Comparison of ENCODE assay signal across 1 cellular context in genomic region chr7:102395958-102396709, GRCh38.
TF ChIP-seq lines count a peak whose summit lies in the region.

A gene with protein sequence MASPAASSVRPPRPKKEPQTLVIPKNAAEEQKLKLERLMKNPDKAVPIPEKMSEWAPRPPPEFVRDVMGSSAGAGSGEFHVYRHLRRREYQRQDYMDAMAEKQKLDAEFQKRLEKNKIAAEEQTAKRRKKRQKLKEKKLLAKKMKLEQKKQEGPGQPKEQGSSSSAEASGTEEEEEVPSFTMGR (plus strand): TSS chr7:102396363. CDS start chr7:102396412, 49 bp downstream.

TF ChIP-seq in H1, 55 proteins besides CTCF, POLR2A, EP300 and RAD21:
- TF ChIP-seq CEBPB (IDR thresholded peaks at IDR 0.05; ENCODE audit: low read depth, low read length) (peak; percentile 70; the same call in 1 of the 2 replicates), FOSL1 (IDR thresholded peaks at IDR 0.05; ENCODE audit: insufficient read depth, low read depth, low read length) (no peak), SP1 (IDR thresholded peaks at IDR 0.05; ENCODE audit: low read depth, low read length) (0 out of 2 replicates have a peak, but pooled peaks have one; percentile 5), RBBP5 (IDR thresholded peaks at IDR 0.05; ENCODE audit: borderline replicate concordance, low read depth, low read length) (peak; percentile 80), ASH2L (IDR thresholded peaks at IDR 0.05; ENCODE audit: low read length) (peak; percentile 91), SP2 (IDR thresholded peaks at IDR 0.05; ENCODE audit: low read length) (no peak), SRF (IDR thresholded peaks at IDR 0.05; ENCODE audit: low read depth, low read length) (peak; percentile 82), GABPA (IDR thresholded peaks at IDR 0.05; ENCODE audit: borderline replicate concordance, insufficient read depth, low read length) (no peak), ATF3 (IDR thresholded peaks at IDR 0.05; ENCODE audit: insufficient read depth, low read depth, low read length) (peak; percentile 93), ZNF274 (IDR thresholded peaks at IDR 0.05; ENCODE audit: borderline replicate concordance, extremely low read depth, low read length) (no peak), RNF2 (IDR thresholded peaks at IDR 0.05; ENCODE audit: borderline replicate concordance, low read depth, low read length, missing control alignments, poor library complexity, severe bottlenecking) (no peak), KDM1A (IDR thresholded peaks at IDR 0.05; ENCODE audit: borderline replicate concordance, low read length) (no peak), CHD7 (IDR thresholded peaks at IDR 0.05; ENCODE audit: insufficient replicate concordance, low read length) (no peak), GTF2F1 (IDR thresholded peaks at IDR 0.05; ENCODE audit: borderline replicate concordance, low read depth, low read length) (no peak), EZH2 (IDR thresholded peaks at IDR 0.05; ENCODE audit: low read depth, low read length, severe bottlenecking) (no peak), TBP (IDR thresholded peaks at IDR 0.05; ENCODE audit: low read depth, low read length) (peak; percentile 87), JUND (IDR thresholded peaks at IDR 0.05; ENCODE audit: low read length) (peak; percentile 38; the same call in 1 of the 2 replicates), SIN3A (conservative IDR thresholded peaks at IDR 0.05 in 1 of 2, IDR thresholded peaks at IDR 0.05 in 1 of 2; ENCODE audit: low read depth in 1 of 2, low read length in 2 of 2) (peak in 1 of 2 experiments; percentile 92; a peak in 2 of 4 replicates), POLR2AphosphoS5 (IDR thresholded peaks at IDR 0.05; ENCODE audit: low read depth, low read length) (peak; percentile 88), TAF1 (IDR thresholded peaks at IDR 0.05; ENCODE audit: low read depth, low read length) (peak; percentile 93), CBX5 (IDR thresholded peaks at IDR 0.05; ENCODE audit: low read depth, low read length) (no peak), NRF1 (IDR thresholded peaks at IDR 0.05; ENCODE audit: low read depth, low read length) (no peak), PHF8 (conservative IDR thresholded peaks at IDR 0.05; ENCODE audit: low read depth, low read length) (peak; percentile 86), BCL11A (IDR thresholded peaks at IDR 0.05; ENCODE audit: low read depth in 2 of 2, low read length in 2 of 2) (no peak), BACH1 (IDR thresholded peaks at IDR 0.05; ENCODE audit: low read length) (0 out of 2 replicates have a peak, but pooled peaks have one; percentile 24), EGR1 (IDR thresholded peaks at IDR 0.05; ENCODE audit: borderline replicate concordance, low read depth, low read length) (no peak), KDM4A (IDR thresholded peaks at IDR 0.05; ENCODE audit: low read depth, low read length, severe bottlenecking) (peak; percentile 100), CREB1 (IDR thresholded peaks at IDR 0.05) (peak; percentile 98), TAF7 (optimal IDR thresholded peaks at IDR 0.05; ENCODE audit: borderline replicate concordance, low read depth, low read length) (peak; percentile 38), CTBP2 (IDR thresholded peaks at IDR 0.05; ENCODE audit: borderline replicate concordance, insufficient read depth, insufficient read length, low read length) (no peak), KDM5A (IDR thresholded peaks at IDR 0.05; ENCODE audit: low read length) (peak; percentile 89)
- TF ChIP-seq, protein P1, sequence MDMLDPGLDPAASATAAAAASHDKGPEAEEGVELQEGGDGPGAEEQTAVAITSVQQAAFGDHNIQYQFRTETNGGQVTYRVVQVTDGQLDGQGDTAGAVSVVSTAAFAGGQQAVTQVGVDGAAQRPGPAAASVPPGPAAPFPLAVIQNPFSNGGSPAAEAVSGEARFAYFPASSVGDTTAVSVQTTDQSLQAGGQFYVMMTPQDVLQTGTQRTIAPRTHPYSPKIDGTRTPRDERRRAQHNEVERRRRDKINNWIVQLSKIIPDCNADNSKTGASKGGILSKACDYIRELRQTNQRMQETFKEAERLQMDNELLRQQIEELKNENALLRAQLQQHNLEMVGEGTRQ (IDR thresholded peaks at IDR 0.05; ENCODE audit: low read length), result no peak
- TF ChIP-seq, protein P2, sequence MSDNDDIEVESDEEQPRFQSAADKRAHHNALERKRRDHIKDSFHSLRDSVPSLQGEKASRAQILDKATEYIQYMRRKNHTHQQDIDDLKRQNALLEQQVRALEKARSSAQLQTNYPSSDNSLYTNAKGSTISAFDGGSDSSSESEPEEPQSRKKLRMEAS (IDR thresholded peaks at IDR 0.05), result peak; percentile 68; the same call in 1 of the 2 replicates
